Comparison of ENCODE assay signal across 11 cellular contexts in genomic region chr2:85933753-85934594, GRCh38. TPM values are rescaled to one million over a fixed set of nuclear protein-coding genes. Genes with fewer than 3 reads are reported as not detected.
A peak's percentile ranks its signal among the peaks of the same experiment; 100 is the strongest.
DNase-seq lines count a peak whose midpoint lies in the region; ATAC-seq and TF ChIP-seq lines count a peak whose summit lies in the region.
"Had no signal": no experiment of that assay in that cellular context is flagged by ENCODE, and none has a peak within 500 bp of the region (broad histone marks: within the 10 kb centered on the region; RNA-seq: fewer than 3 reads in every experiment).

No MANE protein-coding gene starts in this region.

- TF ChIP-seq CTCF in nephron (IDR thresholded peaks at IDR 0.05; ENCODE audit: unreplicated experiment in 3 of 3) = no peak

- DNase-seq in ELF-1 (ENCODE audit: low read depth, low spot score) (peak; percentile 38), NCI-H226 (peak; percentile 97), dedifferentiated amniotic fluid mesenchymal stem cell (ENCODE audit: extremely low spot score) (peak; percentile 30), NCI-H1092 (lab: John Stamatoyannopoulos, UW) (no peak), occipital lobe (lab: John Stamatoyannopoulos, UW) (no peak)
- DNase-seq in CD8-positive, alpha-beta memory T cell = no peak
- DNase-seq: activated effector memory CD4-positive, alpha-beta T cell treated with Interleukin-2 at 50 U/mL for 16 hours had no signal

- no peaks in the 10 kb centered on the region for H3K36me3 ChIP-seq in CD8-positive, alpha-beta memory T cell (ENCODE audit: insufficient read depth, low read length)
- H3K36me3 ChIP-seq: vagina had no signal

- no peak overlapping the region for H3K4me3 ChIP-seq in CD8-positive, alpha-beta memory T cell (ENCODE audit: low read length)
- H3K4me3 ChIP-seq: SK-N-MC, vagina had no signal

- H3K4me1 Mint-ChIP-seq in nephron = peaks cover 46% of the 10 kb centered on the region
- H3K4me1 Mint-ChIP-seq in CD8-positive, alpha-beta memory T cell = peaks cover 8 to 24% (median 13%) of the 10 kb centered on the region in 3 donors

- CTCF ChIA-PET in CD8-positive, alpha-beta memory T cell (lab: Charles Lee) = no interaction called here

- H3K9me3 ChIP-seq in CD8-positive, alpha-beta memory T cell (ENCODE audit: low read length) = no peaks in the 10 kb centered on the region
- H3K9me3 ChIP-seq: vagina had no signal

- POLR2A ChIA-PET in CD8-positive, alpha-beta memory T cell (lab: Charles Lee) = no interaction called here

- no peaks in the 10 kb centered on the region for H3K36me3 Mint-ChIP-seq in nephron (ENCODE audit: low read depth)
- H3K36me3 Mint-ChIP-seq in CD8-positive, alpha-beta memory T cell = peaks cover 0 to 1% (median 0%) of the 10 kb centered on the region in 3 donors

- ATAC-seq in HG03095 (IDR thresholded peaks at IDR 0.05; ENCODE audit: unreplicated experiment) = no peak

- H3K9me3 Mint-ChIP-seq in nephron = no peaks in the 10 kb centered on the region
- H3K9me3 Mint-ChIP-seq in CD8-positive, alpha-beta memory T cell = no peaks in the 10 kb centered on the region

- H3K27me3 Mint-ChIP-seq in nephron (ENCODE audit: low read depth) = no peaks in the 10 kb centered on the region
- peaks cover 4 to 5% of the 10 kb centered on the region in 2 donors for H3K27me3 Mint-ChIP-seq in CD8-positive, alpha-beta memory T cell

- peak overlapping the region in 2 of 3 experiments; percentile 63 to 88 for H3K27ac Mint-ChIP-seq in nephron
- H3K27ac Mint-ChIP-seq in CD8-positive, alpha-beta memory T cell = peak overlapping the region in 2 of 8 donors; percentile 2 to 33

- no peak overlapping the region for H3K27ac ChIP-seq in CD8-positive, alpha-beta memory T cell (ENCODE audit: low read depth, low read length)
- H3K27ac ChIP-seq: SK-N-MC, vagina had no signal

- H3K27me3 ChIP-seq in CD8-positive, alpha-beta memory T cell (ENCODE audit: insufficient read depth, low read length, poor library complexity, severe bottlenecking) = no peaks in the 10 kb centered on the region
- H3K27me3 ChIP-seq: vagina had no signal

- no peak overlapping the region for H3K4me3 Mint-ChIP-seq in nephron
- H3K4me3 Mint-ChIP-seq in CD8-positive, alpha-beta memory T cell = no peak overlapping the region

- peaks cover 8% of the 10 kb centered on the region for H3K4me1 ChIP-seq in CD8-positive, alpha-beta memory T cell (ENCODE audit: insufficient read depth, low read length)

RNA-seq across cellular contexts. Expression of gene ST3GAL5, which starts 45.2 kb away (rescaled TPM):
- total RNA-seq in CD8-positive, alpha-beta memory T cell = 10 to 100 TPM; 11.1 to 11.2 TPM
- 21.8 TPM for polyA plus RNA-seq in CD8-positive, alpha-beta memory T cell
- 26.5 TPM for total RNA-seq in occipital lobe

Comparison
In these comparisons a context has a peak if more than half of its experiments do, and no peak if none do; other contexts are left out.
1. DNase-seq: peak in ELF-1 (single experiment), NCI-H226 (single experiment) and dedifferentiated amniotic fluid mesenchymal stem cell (single experiment); none in CD8-positive, alpha-beta memory T cell (0 of 5), NCI-H1092 (single experiment) and occipital lobe (single experiment).